Comparison of ENCODE assay signal across 9 cellular contexts in genomic region chr3:195710883-195711812, GRCh38. TPM values are rescaled to one million over a fixed set of nuclear protein-coding genes. Genes with fewer than 3 reads are reported as not detected.
DNase-seq lines count a peak whose midpoint lies in the region; ATAC-seq, FAIRE-seq and TF ChIP-seq lines count a peak whose summit lies in the region.
"Not testable (repeated sequence)": the region's sequence is repeated elsewhere in the genome, so short reads cannot be mapped to it uniquely, and the experiment has no call there.
"Had no signal": no experiment of that assay in that cellular context is flagged by ENCODE, and none has a peak within 500 bp of the region (broad histone marks: within the 10 kb centered on the region; RNA-seq: fewer than 3 reads in every experiment).

No MANE protein-coding gene starts in this region.

- not testable (repeated sequence) for TF ChIP-seq CTCF in Calu3 (IDR thresholded peaks at IDR 0.05; ENCODE audit: unreplicated experiment); RWPE2 (IDR thresholded peaks at IDR 0.05; ENCODE audit: poor library complexity, severe bottlenecking)

- H3K4me1 ChIP-seq in RWPE2 (ENCODE audit: insufficient read depth, poor library complexity, severe bottlenecking) = not testable (repeated sequence)

- TF ChIP-seq POLR2A in GM12891 (IDR thresholded peaks at IDR 0.05; ENCODE audit: low read depth, low read length) = not testable (repeated sequence)

- H3K9me3 Mint-ChIP-seq in Calu3 (ENCODE audit: low read depth, unreplicated experiment) = not testable (repeated sequence)

- ATAC-seq in RWPE2 (ENCODE audit: low read depth) (peak; percentile 10; the same call in 1 of the 3 replicates), sciatic nerve (peak; percentile 4)
- ATAC-seq in Right ventricle myocardium inferior = not testable (repeated sequence)

- H3K4me3 Mint-ChIP-seq in Calu3 (ENCODE audit: low read depth, unreplicated experiment) = not testable (repeated sequence)

- H3K4me1 Mint-ChIP-seq in Calu3 (ENCODE audit: low read depth, unreplicated experiment) = peaks cover 21% of the 10 kb centered on the region

- CTCF ChIA-PET in Calu3 (lab: Charles Lee) = interaction anchor here (1.1 kb wide), 1 partner anchor 9 kb away, joined by 4 read pairs; no protein-coding TSS in a partner anchor

- peaks cover 42% of the 10 kb centered on the region for H3K36me3 Mint-ChIP-seq in Calu3 (ENCODE audit: insufficient read depth, unreplicated experiment)

- not testable (repeated sequence) for H3K4me3 ChIP-seq in RWPE2 (ENCODE audit: severe bottlenecking)

- peak; percentile 90 for FAIRE-seq in GM12891 (lab: Jason Lieb, UNC)

- H3K9me3 ChIP-seq in RWPE2 (ENCODE audit: severe bottlenecking) = not testable (repeated sequence)

- H3K27ac ChIP-seq in RWPE2 (ENCODE audit: poor library complexity, severe bottlenecking) = not testable (repeated sequence)

- peak overlapping the region; percentile 15 for H3K27ac Mint-ChIP-seq in Calu3 (ENCODE audit: unreplicated experiment)

- not testable (repeated sequence) for H3K27me3 Mint-ChIP-seq in Calu3 (ENCODE audit: unreplicated experiment)

- not testable (repeated sequence) for H3K36me3 ChIP-seq in RWPE2 (ENCODE audit: low read depth)

- intact Hi-C loops in Calu3 (cut with micrococcal nuclease; ENCODE audit: unreplicated experiment) = loop anchor here (10.0 kb wide), 1 partner anchor 144 kb away; no protein-coding TSS in a partner anchor
- intact Hi-C loops in Right ventricle myocardium inferior (cut with DNase I); sciatic nerve (cut with DNase I): not testable (repeated sequence)

- not testable (repeated sequence) for H3K27me3 ChIP-seq in RWPE2 (ENCODE audit: insufficient read depth, poor library complexity, severe bottlenecking)

- not testable (repeated sequence) for BruUV-seq in Calu3 (replicated peaks; lab: Mats Ljungman, UMichigan)

- DNase-seq in Calu3; GM12891 (ENCODE audit: insufficient read length, low spot score); RWPE2 (ENCODE audit: low spot score); sciatic nerve (ENCODE audit: low spot score): not testable (repeated sequence)
- DNase-seq in activated effector memory CD4-positive, alpha-beta T cell treated with anti-CD3 and anti-CD28 coated beads, Interleukin-2, amount 50 U/mL, for 16 hours = peak; percentile 66
- peak; percentile 86 for DNase-seq in cerebellar cortex (ENCODE audit: low spot score)
- peak; percentile 9 for DNase-seq in Right ventricle myocardium inferior (ENCODE audit: missing footprints)

RNA-seq across cellular contexts. Expression of gene MUC20, which starts 9.6 kb away (rescaled TPM):
- 83.1 and 128 TPM in 2 replicates for total RNA-seq in Calu3 (2022)
- 0.72 TPM for polyA plus RNA-seq in GM12891 (2012; ENCODE audit: low read depth, missing spikeins)
- 4.6 TPM for total RNA-seq in Right ventricle myocardium inferior
- total RNA-seq in sciatic nerve = 28.7 TPM
- total RNA-seq: GM23248, SJCRH30 had no signal
- polyA plus RNA-seq: GM23248 had no signal
